ENCODE assay signal across 32 cellular contexts in genomic region chr18:7548226-7548625, GRCh38.
"Had no signal": no experiment of that assay in that cellular context is flagged by ENCODE, and none has a peak within 500 bp of the region (broad histone marks: within the 10 kb centered on the region; RNA-seq: fewer than 3 reads in every experiment).

No MANE protein-coding gene starts in this region.

- H3K27me3 ChIP-seq: brain microvascular endothelial cell, dorsolateral prefrontal cortex, esophagus squamous epithelium, gastroesophageal sphincter, heart left ventricle had no signal

- H3K4me3 ChIP-seq: coronary artery, dorsolateral prefrontal cortex, esophagus squamous epithelium, gastroesophageal sphincter, heart left ventricle had no signal

- H3K4me3 Mint-ChIP-seq: activated B cell treated with CpG ODN at 0.5 μM for 24 hours; activated CD4-positive, alpha-beta memory T cell treated with anti-CD3 and anti-CD28 coated beads for 36 hours; activated CD4-positive, alpha-beta T cell treated with anti-CD3 and anti-CD28 coated beads, Interleukin-2, amount 10 ng/mL, durations not matched to agents 24 days and 14 days; activated CD8-positive, alpha-beta memory T cell treated with anti-CD3 and anti-CD28 coated beads, Interleukin-2, amount 10 ng/mL, durations not matched to agents 7 days and 5 days; activated CD8-positive, alpha-beta T cell treated with anti-CD3 and anti-CD28 coated beads, Interleukin-2, amount 10 ng/mL, durations not matched to agents 7 days and 5 days; activated naive CD8-positive, alpha-beta T cell; activated T-cell treated with anti-CD3 and anti-CD28 coated beads, Interleukin-2, amount 50 U/mL, for 24 hours; activated T-cell treated with anti-CD3 and anti-CD28 coated beads, Interleukin-2, amount 50 U/mL, for 72 hours; central memory CD8-positive, alpha-beta T cell; dendritic cell treated with granulocyte-macrophage colony-stimulating factor and Interleukin-4, amounts not matched to agents 40 ng/mL and 50 ng/mL, for 4 days; effector memory CD8-positive, alpha-beta T cell; T-helper 17 cell; T-helper 2 cell treated with Interferon-gamma antibody and Interleukin-4, amounts not matched to agents 5 μg/mL and 100 μg/mL, for 36 hours had no signal

- H3K27ac ChIP-seq: brain microvascular endothelial cell, coronary artery, dorsolateral prefrontal cortex, epithelial cell of prostate, esophagus squamous epithelium, gastroesophageal sphincter, heart left ventricle, WERI-Rb-1 had no signal

- H3K27ac Mint-ChIP-seq: activated B cell treated with CpG ODN at 0.5 μM for 24 hours; activated CD4-positive, alpha-beta memory T cell treated with anti-CD3 and anti-CD28 coated beads for 36 hours; activated CD4-positive, alpha-beta T cell treated with anti-CD3 and anti-CD28 coated beads, Interleukin-2, amount 10 ng/mL, durations not matched to agents 24 days and 14 days; activated CD8-positive, alpha-beta memory T cell treated with anti-CD3 and anti-CD28 coated beads, Interleukin-2, amount 10 ng/mL, durations not matched to agents 7 days and 5 days; activated CD8-positive, alpha-beta T cell treated with anti-CD3 and anti-CD28 coated beads, Interleukin-2, amount 10 ng/mL, durations not matched to agents 7 days and 5 days; activated naive CD8-positive, alpha-beta T cell; activated T-cell treated with anti-CD3 and anti-CD28 coated beads, Interleukin-2, amount 50 U/mL, for 24 hours; activated T-cell treated with anti-CD3 and anti-CD28 coated beads, Interleukin-2, amount 50 U/mL, for 72 hours; dendritic cell treated with granulocyte-macrophage colony-stimulating factor and Interleukin-4, amounts not matched to agents 40 ng/mL and 50 ng/mL, for 4 days; effector memory CD8-positive, alpha-beta T cell; T-helper 17 cell; T-helper 2 cell treated with Interferon-gamma antibody and Interleukin-4, amounts not matched to agents 5 μg/mL and 100 μg/mL, for 36 hours had no signal

- H3K36me3 ChIP-seq: brain microvascular endothelial cell, esophagus squamous epithelium, gastroesophageal sphincter, heart left ventricle, WERI-Rb-1 had no signal

- H3K9me3 Mint-ChIP-seq: activated CD4-positive, alpha-beta T cell treated with anti-CD3 and anti-CD28 coated beads, Interleukin-2, amount 10 ng/mL, durations not matched to agents 24 days and 14 days; activated T-cell treated with anti-CD3 and anti-CD28 coated beads, Interleukin-2, amount 50 U/mL, for 24 hours; central memory CD8-positive, alpha-beta T cell; dendritic cell treated with granulocyte-macrophage colony-stimulating factor and Interleukin-4, amounts not matched to agents 40 ng/mL and 50 ng/mL, for 4 days; effector memory CD8-positive, alpha-beta T cell; T-helper 2 cell treated with Interferon-gamma antibody and Interleukin-4, amounts not matched to agents 5 μg/mL and 100 μg/mL, for 36 hours had no signal

- H3K4me1 ChIP-seq: esophagus squamous epithelium, gastroesophageal sphincter had no signal

- H3K36me3 Mint-ChIP-seq: activated CD4-positive, alpha-beta memory T cell treated with anti-CD3 and anti-CD28 coated beads for 36 hours; activated CD8-positive, alpha-beta memory T cell treated with anti-CD3 and anti-CD28 coated beads, Interleukin-2, amount 10 ng/mL, durations not matched to agents 7 days and 5 days; activated naive CD8-positive, alpha-beta T cell had no signal

- FAIRE-seq: astrocyte, bronchial epithelial cell, endothelial cell of umbilical vein had no signal

- H3K9me3 ChIP-seq: esophagus squamous epithelium, gastroesophageal sphincter, heart left ventricle had no signal

- H3K27me3 Mint-ChIP-seq: activated B cell treated with CpG ODN at 0.5 μM for 24 hours; activated CD4-positive, alpha-beta memory T cell treated with anti-CD3 and anti-CD28 coated beads for 36 hours; activated CD4-positive, alpha-beta T cell treated with anti-CD3 and anti-CD28 coated beads, Interleukin-2, amount 10 ng/mL, durations not matched to agents 24 days and 14 days; activated CD8-positive, alpha-beta memory T cell treated with anti-CD3 and anti-CD28 coated beads, Interleukin-2, amount 10 ng/mL, durations not matched to agents 7 days and 5 days; activated naive CD8-positive, alpha-beta T cell; activated T-cell treated with anti-CD3 and anti-CD28 coated beads, Interleukin-2, amount 50 U/mL, for 24 hours; central memory CD8-positive, alpha-beta T cell; effector memory CD8-positive, alpha-beta T cell; T-helper 17 cell had no signal

- DNase-seq: activated B cell treated with CpG ODN at 0.5 μM for 24 hours; activated CD4-positive, alpha-beta memory T cell treated with anti-CD3 and anti-CD28 coated beads for 36 hours; activated CD4-positive, alpha-beta T cell treated with anti-CD3 and anti-CD28 coated beads, Interleukin-2, amount 10 ng/mL, durations not matched to agents 24 days and 14 days; activated CD8-positive, alpha-beta memory T cell treated with anti-CD3 and anti-CD28 coated beads, Interleukin-2, amount 10 ng/mL, durations not matched to agents 7 days and 5 days; activated CD8-positive, alpha-beta memory T cell treated with anti-CD3 and anti-CD28 coated beads, Interleukin-2, amount 50 U/mL, for 4 hours; activated CD8-positive, alpha-beta T cell treated with anti-CD3 and anti-CD28 coated beads, Interleukin-2, amount 10 ng/mL, durations not matched to agents 7 days and 5 days; activated gamma-delta T cell; activated naive CD4-positive, alpha-beta T cell treated with anti-CD3 and anti-CD28 coated beads, Interleukin-2, amount 50 U/mL, for 16 hours; activated naive CD4-positive, alpha-beta T cell treated with Interleukin-2 at 50 U/mL for 16 hours; activated T-cell treated with anti-CD3 and anti-CD28 coated beads, Interleukin-2, amount 50 U/mL, for 24 hours; activated T-cell treated with anti-CD3 and anti-CD28 coated beads, Interleukin-2, amount 50 U/mL, for 72 hours; amniotic stem cell; brain microvascular endothelial cell; dorsolateral prefrontal cortex; effector memory CD8-positive, alpha-beta T cell; esophagus squamous epithelium; foreskin melanocyte; heart left ventricle; T-helper 1 cell; T-helper 17 cell; T1000; WERI-Rb-1 had no signal

- H3K4me1 Mint-ChIP-seq: activated B cell treated with CpG ODN at 0.5 μM for 24 hours; activated CD4-positive, alpha-beta T cell treated with anti-CD3 and anti-CD28 coated beads, Interleukin-2, amount 10 ng/mL, durations not matched to agents 24 days and 14 days; activated CD8-positive, alpha-beta memory T cell treated with anti-CD3 and anti-CD28 coated beads, Interleukin-2, amount 10 ng/mL, durations not matched to agents 7 days and 5 days; central memory CD8-positive, alpha-beta T cell; T-helper 17 cell had no signal
